1 cellular context compared by ENCODE assay signal in the genomic region with DNA sequence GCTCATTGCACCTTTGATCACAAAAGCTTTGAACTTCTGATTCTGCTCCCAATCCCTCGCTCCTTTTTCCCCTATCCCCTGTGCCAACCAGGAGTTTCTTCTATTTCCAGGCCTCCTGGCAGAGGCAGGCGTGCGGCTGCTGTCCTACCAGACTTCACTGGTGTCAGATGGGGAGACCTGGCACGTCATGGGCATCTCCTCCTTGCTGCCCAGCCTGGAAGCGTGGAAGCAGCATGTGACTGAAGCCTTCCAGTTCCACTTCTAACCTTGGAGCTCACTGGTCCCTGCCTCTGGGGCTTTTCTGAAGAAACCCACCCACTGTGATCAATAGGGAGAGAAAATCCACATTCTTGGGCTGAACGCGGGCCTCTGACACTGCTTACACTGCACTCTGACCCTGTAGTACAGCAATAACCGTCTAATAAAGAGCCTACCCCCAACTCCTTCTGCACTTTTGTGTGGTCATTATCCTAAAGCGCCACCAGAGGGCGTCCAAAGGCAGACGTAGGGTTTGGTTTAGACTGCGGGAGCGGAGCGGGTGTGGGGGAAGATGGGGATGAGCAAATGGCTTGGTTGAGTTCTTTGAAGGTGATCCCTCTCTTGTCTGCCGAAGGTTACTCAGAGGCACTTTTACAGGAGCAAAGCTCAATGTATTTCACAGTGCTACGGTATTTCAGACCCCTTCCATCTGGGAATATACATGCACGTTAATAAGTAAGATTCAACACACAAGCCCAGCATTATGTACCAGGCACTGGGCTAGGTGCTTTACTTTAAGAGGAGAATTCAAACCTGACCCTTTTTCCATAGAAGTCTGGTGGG.
TF ChIP-seq lines count a peak whose summit lies in the region.

No MANE protein-coding gene starts in this region.

TF ChIP-seq in HepG2, 621 proteins besides CTCF, POLR2A, EP300 and RAD21 (continued from another document and continues in another):
- TF ChIP-seq, protein P1, sequence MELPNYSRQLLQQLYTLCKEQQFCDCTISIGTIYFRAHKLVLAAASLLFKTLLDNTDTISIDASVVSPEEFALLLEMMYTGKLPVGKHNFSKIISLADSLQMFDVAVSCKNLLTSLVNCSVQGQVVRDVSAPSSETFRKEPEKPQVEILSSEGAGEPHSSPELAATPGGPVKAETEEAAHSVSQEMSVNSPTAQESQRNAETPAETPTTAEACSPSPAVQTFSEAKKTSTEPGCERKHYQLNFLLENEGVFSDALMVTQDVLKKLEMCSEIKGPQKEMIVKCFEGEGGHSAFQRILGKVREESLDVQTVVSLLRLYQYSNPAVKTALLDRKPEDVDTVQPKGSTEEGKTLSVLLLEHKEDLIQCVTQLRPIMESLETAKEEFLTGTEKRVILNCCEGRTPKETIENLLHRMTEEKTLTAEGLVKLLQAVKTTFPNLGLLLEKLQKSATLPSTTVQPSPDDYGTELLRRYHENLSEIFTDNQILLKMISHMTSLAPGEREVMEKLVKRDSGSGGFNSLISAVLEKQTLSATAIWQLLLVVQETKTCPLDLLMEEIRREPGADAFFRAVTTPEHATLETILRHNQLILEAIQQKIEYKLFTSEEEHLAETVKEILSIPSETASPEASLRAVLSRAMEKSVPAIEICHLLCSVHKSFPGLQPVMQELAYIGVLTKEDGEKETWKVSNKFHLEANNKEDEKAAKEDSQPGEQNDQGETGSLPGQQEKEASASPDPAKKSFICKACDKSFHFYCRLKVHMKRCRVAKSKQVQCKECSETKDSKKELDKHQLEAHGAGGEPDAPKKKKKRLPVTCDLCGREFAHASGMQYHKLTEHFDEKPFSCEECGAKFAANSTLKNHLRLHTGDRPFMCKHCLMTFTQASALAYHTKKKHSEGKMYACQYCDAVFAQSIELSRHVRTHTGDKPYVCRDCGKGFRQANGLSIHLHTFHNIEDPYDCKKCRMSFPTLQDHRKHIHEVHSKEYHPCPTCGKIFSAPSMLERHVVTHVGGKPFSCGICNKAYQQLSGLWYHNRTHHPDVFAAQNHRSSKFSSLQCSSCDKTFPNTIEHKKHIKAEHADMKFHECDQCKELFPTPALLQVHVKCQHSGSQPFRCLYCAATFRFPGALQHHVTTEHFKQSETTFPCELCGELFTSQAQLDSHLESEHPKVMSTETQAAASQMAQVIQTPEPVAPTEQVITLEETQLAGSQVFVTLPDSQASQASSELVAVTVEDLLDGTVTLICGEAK (IDR thresholded peaks at IDR 0.05) = no peak
- TF ChIP-seq, protein P1 (CRISPR knock-in tag; IDR thresholded peaks at IDR 0.05) = no peak
- TF ChIP-seq SMAD9 (CRISPR knock-in tag; IDR thresholded peaks at IDR 0.05) (no peak), YEATS4 (CRISPR knock-in tag; IDR thresholded peaks at IDR 0.05; ENCODE audit: borderline replicate concordance) (no peak), ZNF879 (CRISPR knock-in tag; IDR thresholded peaks at IDR 0.05) (no peak), AHR (CRISPR knock-in tag; IDR thresholded peaks at IDR 0.05) (no peak), ZIK1 (CRISPR knock-in tag; IDR thresholded peaks at IDR 0.05; ENCODE audit: borderline replicate concordance, low read depth) (no peak), KDM4B (CRISPR knock-in tag; IDR thresholded peaks at IDR 0.05) (no peak), CCDC6 (CRISPR knock-in tag; IDR thresholded peaks at IDR 0.05) (0 out of 2 replicates have a peak, but pooled peaks have one; percentile 37), THYN1 (CRISPR knock-in tag; IDR thresholded peaks at IDR 0.05; ENCODE audit: borderline replicate concordance, low read depth) (no peak), ZNF468 (CRISPR knock-in tag; IDR thresholded peaks at IDR 0.05) (no peak), ZNF674 (CRISPR knock-in tag; IDR thresholded peaks at IDR 0.05; ENCODE audit: low read depth) (no peak), ZNF263 (CRISPR knock-in tag; IDR thresholded peaks at IDR 0.05) (peak; percentile 86), ZNF3 (CRISPR knock-in tag; IDR thresholded peaks at IDR 0.05) (no peak), ZNF7 (CRISPR knock-in tag; IDR thresholded peaks at IDR 0.05) (no peak), ZNF136 (CRISPR knock-in tag; IDR thresholded peaks at IDR 0.05; ENCODE audit: low read depth) (no peak), ZNF564 (CRISPR knock-in tag; IDR thresholded peaks at IDR 0.05) (peak; percentile 30; the same call in 1 of the 2 replicates), ERF (CRISPR knock-in tag; IDR thresholded peaks at IDR 0.05) (0 out of 2 replicates have a peak, but pooled peaks have one; percentile 52), ARNTL (CRISPR knock-in tag; IDR thresholded peaks at IDR 0.05) (no peak), GATAD2A (CRISPR knock-in tag; IDR thresholded peaks at IDR 0.05) (no peak), SMAD1 (CRISPR knock-in tag; IDR thresholded peaks at IDR 0.05; ENCODE audit: borderline replicate concordance, low read depth) (no peak), PRPF4 (IDR thresholded peaks at IDR 0.05; ENCODE audit: low read depth, low read length, poor library complexity, severe bottlenecking) (no peak), TSC22D2 (CRISPR knock-in tag; IDR thresholded peaks at IDR 0.05; ENCODE audit: borderline replicate concordance) (no peak), ZNF605 (CRISPR knock-in tag; IDR thresholded peaks at IDR 0.05) (peak; percentile 73), HCFC1 (IDR thresholded peaks at IDR 0.05; ENCODE audit: low read depth, low read length) (no peak), POLR2AphosphoS5 (IDR thresholded peaks at IDR 0.05; ENCODE audit: low read depth, low read length) (peak; percentile 25), MYNN (CRISPR knock-in tag; IDR thresholded peaks at IDR 0.05; ENCODE audit: low read depth) (no peak), ZNF329 (CRISPR knock-in tag; IDR thresholded peaks at IDR 0.05; ENCODE audit: low read depth) (no peak)
- TF ChIP-seq, protein P2, sequence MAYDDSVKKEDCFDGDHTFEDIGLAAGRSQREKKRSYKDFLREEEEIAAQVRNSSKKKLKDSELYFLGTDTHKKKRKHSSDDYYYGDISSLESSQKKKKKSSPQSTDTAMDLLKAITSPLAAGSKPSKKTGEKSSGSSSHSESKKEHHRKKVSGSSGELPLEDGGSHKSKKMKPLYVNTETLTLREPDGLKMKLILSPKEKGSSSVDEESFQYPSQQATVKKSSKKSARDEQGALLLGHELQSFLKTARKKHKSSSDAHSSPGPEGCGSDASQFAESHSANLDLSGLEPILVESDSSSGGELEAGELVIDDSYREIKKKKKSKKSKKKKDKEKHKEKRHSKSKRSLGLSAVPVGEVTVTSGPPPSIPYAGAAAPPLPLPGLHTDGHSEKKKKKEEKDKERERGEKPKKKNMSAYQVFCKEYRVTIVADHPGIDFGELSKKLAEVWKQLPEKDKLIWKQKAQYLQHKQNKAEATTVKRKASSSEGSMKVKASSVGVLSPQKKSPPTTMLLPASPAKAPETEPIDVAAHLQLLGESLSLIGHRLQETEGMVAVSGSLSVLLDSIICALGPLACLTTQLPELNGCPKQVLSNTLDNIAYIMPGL (CRISPR knock-in tag; IDR thresholded peaks at IDR 0.05; ENCODE audit: borderline replicate concordance in 1 of 2, low read depth in 1 of 2) = 0 out of 4 replicates have a peak, but pooled peaks of 1 of the 2 experiments have one; percentile 25
- TF ChIP-seq, protein P3, sequence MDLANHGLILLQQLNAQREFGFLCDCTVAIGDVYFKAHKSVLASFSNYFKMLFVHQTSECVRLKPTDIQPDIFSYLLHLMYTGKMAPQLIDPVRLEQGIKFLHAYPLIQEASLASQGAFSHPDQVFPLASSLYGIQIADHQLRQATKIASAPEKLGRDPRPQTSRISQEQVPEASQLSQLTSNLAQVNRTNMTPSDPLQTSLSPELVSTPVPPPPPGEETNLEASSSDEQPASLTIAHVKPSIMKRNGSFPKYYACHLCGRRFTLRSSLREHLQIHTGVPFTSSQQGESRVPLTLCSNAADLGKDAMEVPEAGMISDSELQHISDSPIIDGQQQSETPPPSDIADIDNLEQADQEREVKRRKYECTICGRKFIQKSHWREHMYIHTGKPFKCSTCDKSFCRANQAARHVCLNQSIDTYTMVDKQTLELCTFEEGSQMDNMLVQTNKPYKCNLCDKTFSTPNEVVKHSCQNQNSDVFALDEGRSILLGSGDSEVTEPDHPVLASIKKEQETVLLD (CRISPR knock-in tag; IDR thresholded peaks at IDR 0.05; ENCODE audit: low read depth) = no peak
- TF ChIP-seq, protein P4, sequence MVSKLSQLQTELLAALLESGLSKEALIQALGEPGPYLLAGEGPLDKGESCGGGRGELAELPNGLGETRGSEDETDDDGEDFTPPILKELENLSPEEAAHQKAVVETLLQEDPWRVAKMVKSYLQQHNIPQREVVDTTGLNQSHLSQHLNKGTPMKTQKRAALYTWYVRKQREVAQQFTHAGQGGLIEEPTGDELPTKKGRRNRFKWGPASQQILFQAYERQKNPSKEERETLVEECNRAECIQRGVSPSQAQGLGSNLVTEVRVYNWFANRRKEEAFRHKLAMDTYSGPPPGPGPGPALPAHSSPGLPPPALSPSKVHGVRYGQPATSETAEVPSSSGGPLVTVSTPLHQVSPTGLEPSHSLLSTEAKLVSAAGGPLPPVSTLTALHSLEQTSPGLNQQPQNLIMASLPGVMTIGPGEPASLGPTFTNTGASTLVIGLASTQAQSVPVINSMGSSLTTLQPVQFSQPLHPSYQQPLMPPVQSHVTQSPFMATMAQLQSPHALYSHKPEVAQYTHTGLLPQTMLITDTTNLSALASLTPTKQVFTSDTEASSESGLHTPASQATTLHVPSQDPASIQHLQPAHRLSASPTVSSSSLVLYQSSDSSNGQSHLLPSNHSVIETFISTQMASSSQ (IDR thresholded peaks at IDR 0.05; ENCODE audit: low read depth) = no peak
- TF ChIP-seq, protein P4 (CRISPR knock-in tag; IDR thresholded peaks at IDR 0.05; ENCODE audit: borderline replicate concordance) = no peak
- TF ChIP-seq, protein P5, sequence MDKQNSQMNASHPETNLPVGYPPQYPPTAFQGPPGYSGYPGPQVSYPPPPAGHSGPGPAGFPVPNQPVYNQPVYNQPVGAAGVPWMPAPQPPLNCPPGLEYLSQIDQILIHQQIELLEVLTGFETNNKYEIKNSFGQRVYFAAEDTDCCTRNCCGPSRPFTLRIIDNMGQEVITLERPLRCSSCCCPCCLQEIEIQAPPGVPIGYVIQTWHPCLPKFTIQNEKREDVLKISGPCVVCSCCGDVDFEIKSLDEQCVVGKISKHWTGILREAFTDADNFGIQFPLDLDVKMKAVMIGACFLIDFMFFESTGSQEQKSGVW (CRISPR knock-in tag; IDR thresholded peaks at IDR 0.05; ENCODE audit: borderline replicate concordance) = no peak
- TF ChIP-seq, protein P6, sequence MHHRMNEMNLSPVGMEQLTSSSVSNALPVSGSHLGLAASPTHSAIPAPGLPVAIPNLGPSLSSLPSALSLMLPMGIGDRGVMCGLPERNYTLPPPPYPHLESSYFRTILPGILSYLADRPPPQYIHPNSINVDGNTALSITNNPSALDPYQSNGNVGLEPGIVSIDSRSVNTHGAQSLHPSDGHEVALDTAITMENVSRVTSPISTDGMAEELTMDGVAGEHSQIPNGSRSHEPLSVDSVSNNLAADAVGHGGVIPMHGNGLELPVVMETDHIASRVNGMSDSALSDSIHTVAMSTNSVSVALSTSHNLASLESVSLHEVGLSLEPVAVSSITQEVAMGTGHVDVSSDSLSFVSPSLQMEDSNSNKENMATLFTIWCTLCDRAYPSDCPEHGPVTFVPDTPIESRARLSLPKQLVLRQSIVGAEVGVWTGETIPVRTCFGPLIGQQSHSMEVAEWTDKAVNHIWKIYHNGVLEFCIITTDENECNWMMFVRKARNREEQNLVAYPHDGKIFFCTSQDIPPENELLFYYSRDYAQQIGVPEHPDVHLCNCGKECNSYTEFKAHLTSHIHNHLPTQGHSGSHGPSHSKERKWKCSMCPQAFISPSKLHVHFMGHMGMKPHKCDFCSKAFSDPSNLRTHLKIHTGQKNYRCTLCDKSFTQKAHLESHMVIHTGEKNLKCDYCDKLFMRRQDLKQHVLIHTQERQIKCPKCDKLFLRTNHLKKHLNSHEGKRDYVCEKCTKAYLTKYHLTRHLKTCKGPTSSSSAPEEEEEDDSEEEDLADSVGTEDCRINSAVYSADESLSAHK (CRISPR knock-in tag; IDR thresholded peaks at IDR 0.05; ENCODE audit: borderline replicate concordance) = no peak
